ENCODE assay signal across 8 cellular contexts in the genomic region with DNA sequence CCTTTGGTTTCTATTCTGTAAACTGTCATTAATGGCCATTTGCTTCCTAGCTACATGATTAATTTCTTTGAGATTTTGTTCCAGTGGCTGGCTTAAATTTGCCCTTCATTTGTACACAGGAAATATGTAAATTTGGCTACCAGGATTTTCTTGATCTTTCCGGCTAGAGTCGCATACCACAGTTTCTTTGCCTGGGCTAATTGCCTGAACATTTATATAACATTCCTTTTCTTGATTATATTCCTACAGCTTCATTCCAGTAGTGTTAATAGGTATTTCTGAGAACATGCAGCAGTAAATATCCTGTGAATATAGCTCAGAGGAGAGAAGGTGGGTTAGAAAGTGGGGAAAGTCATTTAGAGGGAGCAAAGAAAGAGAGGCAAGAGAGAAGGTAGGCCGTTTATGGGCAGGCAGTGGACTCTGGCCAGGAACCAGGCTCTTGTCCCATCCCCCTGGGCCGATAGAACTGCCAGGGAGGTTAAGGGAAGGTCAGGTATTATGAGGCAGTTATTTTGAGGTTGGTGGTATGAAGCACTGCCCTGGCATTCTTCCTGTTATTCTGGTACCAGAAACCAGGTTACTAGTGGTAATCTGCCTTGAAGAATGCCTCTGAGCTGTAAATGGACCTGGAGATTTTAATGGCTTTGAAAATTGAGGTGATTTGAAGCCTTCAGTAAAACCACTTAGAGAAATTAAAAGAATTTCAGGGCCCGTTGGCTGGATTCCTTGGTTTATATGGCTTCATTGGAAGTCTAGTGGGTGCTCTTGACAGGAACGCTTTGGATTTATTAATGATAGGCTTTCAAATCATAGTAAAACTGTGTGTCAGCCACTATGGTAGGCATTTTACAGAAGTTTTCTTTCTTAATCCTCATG. TPM values are rescaled to one million over a fixed set of nuclear protein-coding genes. Genes with fewer than 3 reads are reported as not detected.
DNase-seq lines count a peak whose midpoint lies in the region; ATAC-seq and TF ChIP-seq lines count a peak whose summit lies in the region.

No MANE protein-coding gene starts in this region.

- no peaks in the 10 kb centered on the region for H3K9me3 ChIP-seq in tibial nerve

- in situ Hi-C loops in brain microvascular endothelial cell (cut with HindIII; ENCODE audit: low pct_ligation_motif_present, low sequenced_read_pairs): no loop called here

- peak overlapping the region; percentile 37 to 91 (median 73) for H3K27ac Mint-ChIP-seq in CD14-positive monocyte

- H3K36me3 ChIP-seq in brain microvascular endothelial cell (replicated peaks) (no peaks in the 10 kb centered on the region), tibial nerve (peaks cover 0 to 8% (median 0%) of the 10 kb centered on the region in 3 donors)

- TF ChIP-seq EP300 in tibial nerve (IDR thresholded peaks at IDR 0.05): peak in 1 of 2 donors; percentile 47

- peaks cover 62% of the 10 kb centered on the region for H3K4me1 Mint-ChIP-seq in CD14-positive monocyte

- peak overlapping the region; percentile 31 to 73 for H3K4me3 Mint-ChIP-seq in CD14-positive monocyte

- peak overlapping the region; percentile 75 for H3K4me3 ChIP-seq in LNCaP clone FGC (ENCODE audit: low read depth, low read length)
- no peak overlapping the region for H3K4me3 ChIP-seq in brain microvascular endothelial cell (ENCODE audit: low read depth, low read length)
- peak overlapping the region in 3 of 4 donors; percentile 1 to 95 (median 16) for H3K4me3 ChIP-seq in tibial nerve
- H3K4me3 ChIP-seq in lower leg skin (ENCODE audit: low read depth, poor library complexity, severe bottlenecking): no peak overlapping the region

- WGBS in tibial nerve, 2 donors: 10 to 21% methylated on average over 6 of the region's 6 CpGs
- WGBS in lower leg skin, 2 donors: 24 to 25% methylated on average over 6 of the region's 6 CpGs

- no peaks in the 10 kb centered on the region for H3K27me3 Mint-ChIP-seq in CD14-positive monocyte (ENCODE audit: low read depth in 3 of 3)

- no peak overlapping the region for H3K27ac ChIP-seq in brain microvascular endothelial cell
- peak overlapping the region; percentile 44 to 97 (median 96) for H3K27ac ChIP-seq in tibial nerve

- H3K27me3 ChIP-seq in brain microvascular endothelial cell (replicated peaks) (no peaks in the 10 kb centered on the region), tibial nerve (no peaks in the 10 kb centered on the region)

- TF ChIP-seq POLR2A in tibial nerve (IDR thresholded peaks at IDR 0.05): no peak
- no peak for TF ChIP-seq POLR2A in lower leg skin (IDR thresholded peaks at IDR 0.05)

- H3K36me3 Mint-ChIP-seq in CD14-positive monocyte: peaks cover 8 to 41% of the 10 kb centered on the region in 2 donors

- no peak for TF ChIP-seq CTCF in CD14-positive monocyte (IDR thresholded peaks at IDR 0.05)
- TF ChIP-seq CTCF in LNCaP clone FGC (IDR thresholded peaks at IDR 0.05; ENCODE audit: control insufficient read depth, extremely low read depth, insufficient read depth): no peak
- no peak for TF ChIP-seq CTCF in brain microvascular endothelial cell (IDR thresholded peaks at IDR 0.05; ENCODE audit: low read depth, low read length, missing control alignments)
- no peak for TF ChIP-seq CTCF in tibial nerve (IDR thresholded peaks at IDR 0.05)
- TF ChIP-seq CTCF in lower leg skin (IDR thresholded peaks at IDR 0.05): no peak

- ATAC-seq in left lobe of liver: peak; percentile 76

- peaks cover 0 to 85% (median 54%) of the 10 kb centered on the region in 4 donors for H3K4me1 ChIP-seq in tibial nerve

- DNase-seq in CD14-positive monocyte (ENCODE audit: low spot score) (peak; percentile 51), LNCaP clone FGC (ENCODE audit: low read depth) (peak; percentile 73), brain microvascular endothelial cell (peak; percentile 38), left lobe of liver (ENCODE audit: low spot score) (peak; percentile 81), tibial nerve (ENCODE audit: low spot score in 2 of 2) (no peak), lower leg skin (ENCODE audit: low spot score in 2 of 2) (no peak), NCI-H524 treated with DMSO at 0.1 percent for 48 hours (lab: John Stamatoyannopoulos, UW) (no peak)
- no peak for DNase-seq in activated CD4-positive, alpha-beta T cell treated with anti-CD3 and anti-CD28 coated beads, Interleukin-2, amount 50 U/mL, for 48 hours

- intact Hi-C loops in CD14-positive monocyte (cut with micrococcal nuclease): loop anchor here (5.0 kb wide), 2 partner anchors 39 to 41 kb away; a partner anchor contains a TSS
- intact Hi-C loops in lower leg skin (cut with DNase I; ENCODE audit: low total_unique reads): loop anchor here (5.0 kb wide), 1 partner anchor 91 kb away; a partner anchor contains a TSS

- no peaks in the 10 kb centered on the region for H3K9me3 Mint-ChIP-seq in CD14-positive monocyte

RNA-seq across cellular contexts. Expression of a gene that starts 4.4 kb away (rescaled TPM):
- 100 to 1,000 TPM in 1 of 2 donors, 10 to 100 TPM in 1; 62.4 to 106 TPM for polyA plus RNA-seq in CD14-positive monocyte
- 113 TPM for total RNA-seq in left lobe of liver
- 100 to 1,000 TPM; 201 to 306 (median 264) TPM for total RNA-seq in tibial nerve
- 100 to 1,000 TPM in 3 of 4 donors, 10 to 100 TPM in 1; 99.9 to 162 (median 118) TPM for total RNA-seq in lower leg skin

RNA-seq across cellular contexts. Expression of a gene that starts 9.6 kb away (rescaled TPM):
- 10 to 100 TPM; 30.6 to 38.9 TPM for polyA plus RNA-seq in CD14-positive monocyte
- total RNA-seq in left lobe of liver (32.1 TPM), tibial nerve (10 to 100 TPM; 21.6 to 23.7 (median 23.4) TPM), lower leg skin (10 to 100 TPM; 16.5 to 19.2 (median 18.3) TPM)

RNA-seq across cellular contexts. Expression of a gene that starts 42.6 kb away (rescaled TPM):
- polyA plus RNA-seq in CD14-positive monocyte: 100 to 1,000 TPM; 486 to 504 TPM
- 95.7 TPM for total RNA-seq in left lobe of liver
- total RNA-seq in tibial nerve: 100 to 1,000 TPM; 175 to 306 (median 258) TPM
- 100 to 1,000 TPM; 310 to 529 (median 388) TPM for total RNA-seq in lower leg skin

RNA-seq across cellular contexts. Expression of a gene that starts 42.7 kb away (rescaled TPM):
- 10 to 100 TPM; 57.2 to 61.2 TPM for polyA plus RNA-seq in CD14-positive monocyte
- total RNA-seq in left lobe of liver: 24.1 TPM
- 10 to 100 TPM; 32.6 to 57.6 (median 51.7) TPM for total RNA-seq in tibial nerve
- 10 to 100 TPM in 3 of 4 donors, 1 to 10 TPM in 1; 7.5 to 26.9 (median 22.5) TPM for total RNA-seq in lower leg skin

Comparison
In these comparisons a context has a peak if more than half of its experiments do, and no peak if none do; other contexts are left out.
1. DNase-seq: peak in CD14-positive monocyte (single experiment), LNCaP clone FGC (single experiment), brain microvascular endothelial cell (single experiment) and left lobe of liver (single experiment); none in tibial nerve (0 of 2), lower leg skin (0 of 2), NCI-H524 treated with DMSO at 0.1 percent for 48 hours (single experiment) and activated CD4-positive, alpha-beta T cell treated with anti-CD3 and anti-CD28 coated beads, Interleukin-2, amount 50 U/mL, for 48 hours (0 of 2).
2. H3K4me3 ChIP-seq: peak in LNCaP clone FGC (single experiment) and tibial nerve (3 of 4); none in brain microvascular endothelial cell (single experiment) and lower leg skin (single experiment).